24 cellular contexts compared by ENCODE assay signal in genomic region chr4:152217896-152218295, GRCh38.
"Had no signal": no experiment of that assay in that cellular context is flagged by ENCODE, and none has a peak within 500 bp of the region (broad histone marks: within the 10 kb centered on the region; RNA-seq: fewer than 3 reads in every experiment).

No MANE protein-coding gene starts in this region.

- H3K27me3 ChIP-seq: colonic mucosa, esophagus squamous epithelium, heart right ventricle, neutrophil, right atrium auricular region, sigmoid colon, stomach, tibial nerve, upper lobe of left lung had no signal

- DNase-seq: colonic mucosa; effector memory CD4-positive, alpha-beta T cell; esophagus squamous epithelium; foreskin melanocyte; glutamatergic neuron; heart right ventricle; hippocampal formation; islet precursor cell; kidney glomerular epithelial cell; left colon; left ventricle myocardium superior; lower lobe of right lung; naive thymus-derived CD8-positive, alpha-beta T cell; sigmoid colon; stimulated activated CD4-positive, alpha-beta T cell treated with anti-CD3 and anti-CD28 coated beads, Interleukin-2, amount 100 ng/mL, for 24 hours; stimulated activated CD4-positive, alpha-beta T cell treated with anti-CD3 and anti-CD28 coated beads, Interleukin-4, amount 100 ng/mL, for 24 hours; stimulated activated naive CD4-positive, alpha-beta T cell treated with Interleukin-2 at 50 U/mL for 16 hours; stomach; upper lobe of left lung had no signal

- H3K27ac ChIP-seq: colonic mucosa, esophagus squamous epithelium, heart right ventricle, lower lobe of right lung, neutrophil, prostate gland, right atrium auricular region, sigmoid colon, stomach, thoracic aorta, tibial nerve, upper lobe of left lung had no signal

- H3K4me3 ChIP-seq: colonic mucosa, esophagus squamous epithelium, heart right ventricle, lower lobe of right lung, prostate gland, right atrium auricular region, sigmoid colon, stomach, thoracic aorta, tibial nerve, upper lobe of left lung had no signal
